Comparison of ENCODE assay signal across 16 cellular contexts in genomic region chr2:8622199-8622911, GRCh38. TPM values are rescaled to one million over a fixed set of nuclear protein-coding genes. Genes with fewer than 3 reads are reported as not detected.
DNase-seq lines count a peak whose midpoint lies in the region; ATAC-seq and TF ChIP-seq lines count a peak whose summit lies in the region.
"Had no signal": no experiment of that assay in that cellular context is flagged by ENCODE, and none has a peak within 500 bp of the region (broad histone marks: within the 10 kb centered on the region; RNA-seq: fewer than 3 reads in every experiment).

No MANE protein-coding gene starts in this region.

- no peaks in the 10 kb centered on the region for H3K36me3 ChIP-seq in Caco-2 (ENCODE audit: control insufficient read depth, insufficient read depth, low read length)
- H3K36me3 ChIP-seq in neuronal stem cell (replicated peaks in 1 of 2; ENCODE audit: control insufficient read depth in 2 of 2, insufficient read depth in 2 of 2, low read length in 2 of 2), result no peaks in the 10 kb centered on the region
- no peaks in the 10 kb centered on the region for H3K36me3 ChIP-seq in psoas muscle (ENCODE audit: insufficient read depth in 1 of 2, low read depth in 1 of 2)
- H3K36me3 ChIP-seq in adrenal gland (replicated peaks in 1 of 2), result no peaks in the 10 kb centered on the region

- no peak overlapping the region for H2AFZ ChIP-seq in neuronal stem cell (ENCODE audit: low read length)

- H3K23ac ChIP-seq in neuronal stem cell (ENCODE audit: low read depth, low read length, poor library complexity), result no peak overlapping the region

- no peak overlapping the region for H3K9ac ChIP-seq in neuronal stem cell (ENCODE audit: low read depth, low read length, poor library complexity)

- H3K4me1 Mint-ChIP-seq in Caco-2 (ENCODE audit: low read depth, unreplicated experiment), result peaks cover 57% of the 10 kb centered on the region
- H3K4me1 Mint-ChIP-seq in chondrocyte (ENCODE audit: low read depth), result no peaks in the 10 kb centered on the region
- H3K4me1 Mint-ChIP-seq: B cell had no signal

- TF ChIP-seq CTCF in Caco-2 (IDR thresholded peaks at IDR 0.05; ENCODE audit: insufficient read depth in 1 of 2, low read depth in 1 of 2, low read length in 1 of 2, severe bottlenecking in 1 of 2, unreplicated experiment in 1 of 2) (no peak), chondrocyte (IDR thresholded peaks at IDR 0.05) (no peak), psoas muscle (IDR thresholded peaks at IDR 0.05) (no peak), adrenal gland (IDR thresholded peaks at IDR 0.05) (no peak)

- no peak overlapping the region for H2BK120ac ChIP-seq in neuronal stem cell (ENCODE audit: low read depth, low read length)

- H3K27me3 Mint-ChIP-seq in Caco-2 (ENCODE audit: insufficient read depth, unreplicated experiment), result no peaks in the 10 kb centered on the region
- H3K27me3 Mint-ChIP-seq in chondrocyte (ENCODE audit: low read depth), result peaks cover 17% of the 10 kb centered on the region

- H2BK5ac ChIP-seq in neuronal stem cell (ENCODE audit: low read length), result no peak overlapping the region

- H3K4me1 ChIP-seq in Caco-2, result peaks cover 64% of the 10 kb centered on the region
- H3K4me1 ChIP-seq in neuronal stem cell (ENCODE audit: control insufficient read depth in 2 of 2, insufficient read depth in 1 of 2, low read depth in 1 of 2, low read length in 2 of 2), result peaks cover 0 to 4% of the 10 kb centered on the region in 2 donors
- H3K4me1 ChIP-seq in psoas muscle, result no peaks in the 10 kb centered on the region
- no peaks in the 10 kb centered on the region for H3K4me1 ChIP-seq in adrenal gland (replicated peaks in 1 of 2)

- H3K27me3 ChIP-seq in Caco-2 (replicated peaks; ENCODE audit: control insufficient read depth, insufficient read depth, low read length) (no peaks in the 10 kb centered on the region), neuronal stem cell (ENCODE audit: control insufficient read depth in 3 of 3, insufficient read depth in 3 of 3, low read depth in 1 of 3, low read length in 3 of 3) (no peaks in the 10 kb centered on the region), psoas muscle (ENCODE audit: insufficient read depth in 3 of 3, low read length in 2 of 3) (peaks cover 0 to 3% (median 0%) of the 10 kb centered on the region in 3 donors), adrenal gland (no peaks in the 10 kb centered on the region)

- no peak overlapping the region for H3K14ac ChIP-seq in neuronal stem cell (ENCODE audit: low read length)

- no peak overlapping the region for H2BK12ac ChIP-seq in neuronal stem cell (ENCODE audit: low read length)

- H3K27ac ChIP-seq in neuronal stem cell (replicated peaks; ENCODE audit: low read length), result no peak overlapping the region
- no peak overlapping the region for H3K27ac ChIP-seq in psoas muscle
- H3K27ac ChIP-seq in adrenal gland, result no peak overlapping the region

- H3K9me3 Mint-ChIP-seq in Caco-2 (ENCODE audit: unreplicated experiment), result peaks cover 12% of the 10 kb centered on the region
- no peaks in the 10 kb centered on the region for H3K9me3 Mint-ChIP-seq in chondrocyte (ENCODE audit: low read depth)
- H3K9me3 Mint-ChIP-seq: CD4-positive, alpha-beta T cell had no signal

- WGBS in neuronal stem cell (ENCODE audit: extremely low coverage in 2 of 2, insufficient read length in 2 of 2, insufficient replicate concordance in 1 of 2), 2 donors, result no CpG with 5 or more reads among the region's 7 CpGs
- 76 to 87% (median 82%) methylated on average over 7 of the region's 7 CpGs for WGBS in psoas muscle, 3 donors
- WGBS in adrenal gland, 4 donors, result 77 to 90% (median 84%) methylated on average over 3 to 7 of the region's 7 CpGs

- no peak overlapping the region for H3K4me3 Mint-ChIP-seq in Caco-2 (ENCODE audit: unreplicated experiment)
- no peak overlapping the region for H3K4me3 Mint-ChIP-seq in chondrocyte (ENCODE audit: unreplicated experiment)
- H3K4me3 Mint-ChIP-seq: B cell; CD4-positive, alpha-beta T cell had no signal

- no peak for ATAC-seq in psoas muscle
- ATAC-seq: SK-N-SH treated with all-trans-retinoic acid at 6 μM for 48 hours had no signal

- H4K8ac ChIP-seq in neuronal stem cell (ENCODE audit: low read depth, low read length), result no peak overlapping the region

- TF ChIP-seq POLR2A in adrenal gland (IDR thresholded peaks at IDR 0.05), result no peak

- no peak overlapping the region for H3K4me2 ChIP-seq in neuronal stem cell (ENCODE audit: insufficient read depth, low read length, poor library complexity, severe bottlenecking)

- H2BK15ac ChIP-seq in neuronal stem cell (ENCODE audit: low read length), result no peak overlapping the region

- H4K91ac ChIP-seq in neuronal stem cell (ENCODE audit: low read depth, low read length, poor library complexity), result no peak overlapping the region

- no peak overlapping the region for H3K4ac ChIP-seq in neuronal stem cell (ENCODE audit: low read length)

- no peak overlapping the region for H3K4me3 ChIP-seq in Caco-2 (ENCODE audit: low read depth, low read length)
- H3K4me3 ChIP-seq in neuronal stem cell (ENCODE audit: low read length in 2 of 2), result no peak overlapping the region
- no peak overlapping the region for H3K4me3 ChIP-seq in psoas muscle
- H3K4me3 ChIP-seq in adrenal gland, result no peak overlapping the region

- intact Hi-C loops in Caco-2 (cut with micrococcal nuclease; ENCODE audit: unreplicated experiment) (loop anchor here (10.0 kb wide), 1 partner anchor 498 kb away; no protein-coding TSS in a partner anchor), psoas muscle (cut with DNase I) (no loop called here), adrenal gland (cut with DNase I) (no loop called here)

- in situ Hi-C loops in KBM-7 (cut with MboI; ENCODE audit: low pct_unique_long_range_greater_than_20kb, low sequenced_read_pairs), result no loop called here

- POLR2A ChIA-PET in Caco-2 (lab: Charles Lee), result interaction anchor here (1.4 kb wide), 1 partner anchor 59 kb away, joined by 13 read pairs; the partner anchor contains the start of gene ID2

- H3K36me3 Mint-ChIP-seq in Caco-2 (ENCODE audit: insufficient read depth, unreplicated experiment) (no peaks in the 10 kb centered on the region), chondrocyte (ENCODE audit: low read depth) (no peaks in the 10 kb centered on the region)

- no TSS peak for BruUV-seq in Caco-2 (replicated peaks; lab: Mats Ljungman, UMichigan)

- DNase-seq in Caco-2 (peak in 1 of 2 experiments; percentile 33), KBM-7 (peak; percentile 12), chondrocyte (ENCODE audit: low spot score) (peak; percentile 58), neuronal stem cell (ENCODE audit: low spot score) (no peak), psoas muscle (no peak), adrenal gland (no peak), NCI-H510A (lab: John Stamatoyannopoulos, UW) (no peak)
- DNase-seq: DMS79, HCEC 1CT, NCI-H1436, NCI-H2029 treated with DMSO at 0.1 percent for 48 hours, NCI-H510A treated with DMSO at 0.1 percent for 48 hours, SHP77 treated with DMSO at 0.1 percent for 48 hours had no signal

- H3K27ac Mint-ChIP-seq in Caco-2 (ENCODE audit: unreplicated experiment) (peak overlapping the region; percentile 31), chondrocyte (ENCODE audit: unreplicated experiment) (no peak overlapping the region)
- H3K27ac Mint-ChIP-seq: B cell; CD4-positive, alpha-beta T cell had no signal

- H2AK5ac ChIP-seq in neuronal stem cell (ENCODE audit: low read depth, low read length), result peak overlapping the region; percentile 1

- H3K9me3 ChIP-seq in Caco-2, result no peaks in the 10 kb centered on the region
- H3K9me3 ChIP-seq in neuronal stem cell (replicated peaks in 1 of 2; ENCODE audit: control insufficient read depth in 2 of 2, insufficient read depth in 1 of 2, low read depth in 1 of 2, low read length in 2 of 2), result peaks cover 0 to 2% of the 10 kb centered on the region in 2 donors
- no peaks in the 10 kb centered on the region for H3K9me3 ChIP-seq in psoas muscle
- H3K9me3 ChIP-seq in adrenal gland (replicated peaks in 1 of 3), result no peaks in the 10 kb centered on the region

- no peaks in the 10 kb centered on the region for H3K79me1 ChIP-seq in neuronal stem cell (ENCODE audit: low read depth, low read length)

- CTCF ChIA-PET in Caco-2 (lab: Charles Lee), result interaction anchor here (0.6 to 0.8 kb wide), 2 partner anchors 82 to 165 kb away, joined by 3 read pairs; no protein-coding TSS in a partner anchor

- H3K18ac ChIP-seq in neuronal stem cell (ENCODE audit: low read length), result peak overlapping the region; percentile 58

RNA-seq across cellular contexts. Expression of gene ID2, which starts 59.5 kb away (rescaled TPM):
- 90.9 and 101 TPM in 2 replicates for total RNA-seq in Caco-2 (2022)
- total RNA-seq in chondrocyte, result 23.1 to 50.5 TPM (median 23.2 TPM) in 3 replicates
- polyA plus RNA-seq in neuronal stem cell (2013, experiment 1 of 2), result 252 TPM
- 263 TPM for polyA plus RNA-seq in neuronal stem cell (2013, experiment 2 of 2)
- total RNA-seq in psoas muscle, result 10 to 100 TPM in 2 of 4 donors, 1 to 10 TPM in 2; 4.1 to 15.4 (median 11.8) TPM
- 10 to 100 TPM in 2 of 3 donors, 1 to 10 TPM in 1; 7.7 to 33.0 (median 19.5) TPM for polyA plus RNA-seq in psoas muscle
- total RNA-seq in adrenal gland, result 100 to 1,000 TPM in 7 of 8 donors, 10 to 100 TPM in 1; 80.7 to 468 (median 244) TPM
- 100 to 1,000 TPM in 1 of 3 donors, 10 to 100 TPM in 2; 93.0 to 127 (median 96.0) TPM for polyA plus RNA-seq in adrenal gland

Comparison
In these comparisons a context has a peak if more than half of its experiments do, and no peak if none do; other contexts are left out.
1. DNase-seq: peak in KBM-7 (single experiment) and chondrocyte (single experiment); none in neuronal stem cell (single experiment), psoas muscle (0 of 2), adrenal gland (0 of 7) and NCI-H510A (single experiment).